ENCODE assay signal across 15 cellular contexts in the genomic region with DNA sequence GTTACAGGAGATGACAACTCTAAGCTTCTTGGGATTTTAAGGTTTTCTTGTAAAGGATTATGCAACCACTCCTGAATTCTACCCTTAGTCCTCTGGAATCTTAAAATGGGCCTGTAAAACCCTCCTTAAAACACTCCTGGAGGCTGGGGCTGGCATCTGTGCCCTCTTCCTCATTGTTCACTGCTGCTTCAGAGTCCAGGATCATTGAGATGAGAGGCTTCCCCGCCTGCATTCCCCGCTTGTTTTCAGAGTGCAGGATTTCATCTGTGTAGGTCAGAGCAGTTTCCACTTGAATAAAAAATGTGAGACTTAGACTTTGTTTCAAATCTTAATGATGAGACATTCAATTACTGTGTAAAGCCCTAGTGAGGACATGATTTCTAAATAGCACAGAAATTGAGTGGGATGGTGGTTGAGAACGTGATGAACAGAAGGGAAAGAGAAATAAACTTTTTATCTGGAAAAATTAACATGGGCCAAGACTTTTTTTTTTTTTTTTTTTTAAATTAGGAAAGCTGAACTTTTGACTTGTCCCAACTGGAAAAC. TPM values are rescaled to one million over a fixed set of nuclear protein-coding genes. Genes with fewer than 3 reads are reported as not detected.
DNase-seq lines count a peak whose midpoint lies in the region; ATAC-seq and TF ChIP-seq lines count a peak whose summit lies in the region.
"Had no signal": no experiment of that assay in that cellular context is flagged by ENCODE, and none has a peak within 500 bp of the region (broad histone marks: within the 10 kb centered on the region; RNA-seq: fewer than 3 reads in every experiment).

No MANE protein-coding gene starts in this region.

- 0 out of 2 replicates have a peak, but pooled peaks cover 3% of the 10 kb centered on the region for H4K20me1 ChIP-seq in GM23338 (replicated peaks; ENCODE audit: insufficient read depth)

- H2AFZ ChIP-seq in GM23338 = no peak overlapping the region

- peaks cover 52% of the 10 kb centered on the region for H3K4me1 Mint-ChIP-seq in GM23338
- H3K4me1 Mint-ChIP-seq in natural killer cell treated with Interleukin-12 subunit alpha and Interleukin-12 subunit beta and Interleukin-15 and Interleukin-18, amount 100 ng/mL, for 72 hours (ENCODE audit: low read depth in 2 of 2) = peaks cover 0 to 3% of the 10 kb centered on the region in 2 donors

- peaks cover 13% of the 10 kb centered on the region for H3K36me3 Mint-ChIP-seq in GM23338 (ENCODE audit: low read depth)
- no peaks in the 10 kb centered on the region for H3K36me3 Mint-ChIP-seq in natural killer cell treated with Interleukin-12 subunit alpha and Interleukin-12 subunit beta and Interleukin-15 and Interleukin-18, amount 100 ng/mL, for 72 hours

- no peak for ATAC-seq in GM23338
- ATAC-seq in natural killer cell treated with Interleukin-12 subunit alpha and Interleukin-12 subunit beta and Interleukin-15 and Interleukin-18, amount 100 ng/mL, for 72 hours = no peak

- H3K27me3 Mint-ChIP-seq in GM23338 (ENCODE audit: insufficient read depth, low read depth, poor library complexity) = peaks cover 2% of the 10 kb centered on the region
- peaks cover 0 to 2% of the 10 kb centered on the region in 2 donors for H3K27me3 Mint-ChIP-seq in natural killer cell treated with Interleukin-12 subunit alpha and Interleukin-12 subunit beta and Interleukin-15 and Interleukin-18, amount 100 ng/mL, for 72 hours

- peak overlapping the region; percentile 39; the same call in 1 of the 2 replicates for H3K4me2 ChIP-seq in GM23338

- no peaks in the 10 kb centered on the region for H3K9me2 ChIP-seq in GM23338 (ENCODE audit: insufficient read depth)

- TF ChIP-seq CTCF in GM23338 (conservative IDR thresholded peaks at IDR 0.05; ENCODE audit: low read depth in 2 of 2) = no peak

- H3K4me3 ChIP-seq in GM23338 = no peak overlapping the region
- H3K4me3 ChIP-seq: skin epidermis had no signal

- DNase-seq in GM23338 (ENCODE audit: low spot score) = no peak
- DNase-seq in caudate nucleus (lab: John Stamatoyannopoulos, UW) = peak in 1 of 61 donors; percentile 5
- DNase-seq in left kidney (ENCODE audit: low read depth, low spot score) = peak; percentile 80
- peak; percentile 45 for DNase-seq in retina
- no peak for DNase-seq in NCI-H1694 (lab: John Stamatoyannopoulos, UW)
- no peak for DNase-seq in effector CD4-positive, alpha-beta T cell
- DNase-seq in SIG-M5 (lab: John Stamatoyannopoulos, UW) = no peak
- DNase-seq in natural killer cell treated with Interleukin-12 subunit alpha and Interleukin-12 subunit beta and Interleukin-15 and Interleukin-18, amount 100 ng/mL, for 72 hours (ENCODE audit: low spot score) = no peak
- DNase-seq: activated CD4-positive, alpha-beta T cell treated with anti-CD3 and anti-CD28 coated beads, Interleukin-2, amount 50 U/mL, for 1 hour; MM.1S; NCI-H2081 treated with DMSO at 0.1 percent for 48 hours; stimulated activated naive CD4-positive, alpha-beta T cell; T1000 had no signal

- H3K27me3 ChIP-seq in GM23338 (ENCODE audit: insufficient read depth) = no peaks in the 10 kb centered on the region

- peaks cover 76% of the 10 kb centered on the region for H3K79me2 ChIP-seq in GM23338 (replicated peaks; ENCODE audit: insufficient read depth)

- H3K27ac Mint-ChIP-seq in GM23338 = peak overlapping the region; percentile 8; the same call in 1 of the 2 replicates
- no peak overlapping the region for H3K27ac Mint-ChIP-seq in natural killer cell treated with Interleukin-12 subunit alpha and Interleukin-12 subunit beta and Interleukin-15 and Interleukin-18, amount 100 ng/mL, for 72 hours

- no peaks in the 10 kb centered on the region for H3K9me3 Mint-ChIP-seq in GM23338
- no peaks in the 10 kb centered on the region for H3K9me3 Mint-ChIP-seq in natural killer cell treated with Interleukin-12 subunit alpha and Interleukin-12 subunit beta and Interleukin-15 and Interleukin-18, amount 100 ng/mL, for 72 hours

- H3F3A ChIP-seq in GM23338 (replicated peaks; ENCODE audit: low read depth) = no peaks in the 10 kb centered on the region

- H3K4me1 ChIP-seq in GM23338 (ENCODE audit: insufficient read depth) = peaks cover 46% of the 10 kb centered on the region

- no peak overlapping the region for H3K4me3 Mint-ChIP-seq in GM23338
- H3K4me3 Mint-ChIP-seq in natural killer cell treated with Interleukin-12 subunit alpha and Interleukin-12 subunit beta and Interleukin-15 and Interleukin-18, amount 100 ng/mL, for 72 hours = no peak overlapping the region
- H3K4me3 Mint-ChIP-seq: neural crest cell had no signal

- peaks cover 4% of the 10 kb centered on the region; the same call in 1 of the 2 replicates for H3K36me3 ChIP-seq in GM23338 (ENCODE audit: insufficient read depth)

- H3K27ac ChIP-seq in GM23338 (ENCODE audit: low read depth) (0 out of 2 replicates have a peak overlapping the region, but pooled peaks have one; percentile 35), caudate nucleus (ENCODE audit: low read depth, low read length) (peak overlapping the region; percentile 50)
- H3K27ac ChIP-seq: skin epidermis had no signal

TF ChIP-seq in GM23338, 12 proteins besides CTCF, POLR2A, EP300 and RAD21:
- TF ChIP-seq EZH2phosphoT487 (IDR thresholded peaks at IDR 0.05; ENCODE audit: unreplicated experiment) (no peak), ZNF331 (CRISPR knock-in tag; IDR thresholded peaks at IDR 0.05; ENCODE audit: low read depth) (no peak), ZNF114 (CRISPR knock-in tag; IDR thresholded peaks at IDR 0.05) (no peak), POLR2AphosphoS5 (IDR thresholded peaks at IDR 0.05; ENCODE audit: low read depth) (no peak), NANOG (IDR thresholded peaks at IDR 0.05; ENCODE audit: borderline replicate concordance) (no peak), STAT1 (IDR thresholded peaks at IDR 0.05; ENCODE audit: unreplicated experiment) (no peak)
TF ChIP-seq in GM23338: peak in this region for 0.

RNA-seq across cellular contexts. Expression of a gene that starts 40.4 kb away (rescaled TPM):
- 30.8 and 34.8 TPM in 2 replicates for total RNA-seq in GM23338 (2014; rRNA removed; shearing (Covaris generic))
- 12.3 and 15.6 TPM in 2 replicates for polyA plus RNA-seq in GM23338 (2016; fragmentation: Nextera tagmentation; extraction: Ambion mirVana)
- total RNA-seq in natural killer cell treated with Interleukin-12 subunit alpha and Interleukin-12 subunit beta and Interleukin-15 and Interleukin-18, amount 100 ng/mL, for 72 hours = 1 to 10 TPM; 1.7 to 9.9 TPM

Comparison
In these comparisons a context has a peak if more than half of its experiments do, and no peak if none do; other contexts are left out.
1. DNase-seq: peak in left kidney (single experiment) and retina (single experiment); none in GM23338 (single experiment), NCI-H1694 (single experiment), effector CD4-positive, alpha-beta T cell (single experiment), SIG-M5 (single experiment) and natural killer cell treated with Interleukin-12 subunit alpha and Interleukin-12 subunit beta and Interleukin-15 and Interleukin-18, amount 100 ng/mL, for 72 hours (single experiment).